In genomic region chr3:4983739-4984510, GRCh38 we compare ENCODE assay signal across 1 cellular context.
TF ChIP-seq lines count a peak whose summit lies in the region.

No MANE protein-coding gene starts in this region.

TF ChIP-seq in K562, 482 proteins besides CTCF, POLR2A, EP300 and RAD21 (continued from another document and continues in another):
- TF ChIP-seq IRF9 (tag; IDR thresholded peaks at IDR 0.05) = no peak
- TF ChIP-seq TAF1 (IDR thresholded peaks at IDR 0.05; ENCODE audit: control insufficient read depth, extremely low read depth, insufficient read depth, low read length, severe bottlenecking) = no peak
- peak in 1 of 3 experiments; percentile 58 for TF ChIP-seq YY1 (IDR thresholded peaks at IDR 0.05; ENCODE audit: borderline replicate concordance in 1 of 3, control insufficient read depth in 1 of 3, extremely low read depth in 1 of 3, insufficient read depth in 3 of 3, insufficient read length in 1 of 3, insufficient replicate concordance in 2 of 3, low read depth in 1 of 3, low read length in 2 of 3)
- TF ChIP-seq ZKSCAN1 (IDR thresholded peaks at IDR 0.05; ENCODE audit: low read depth, low read length) = no peak
- TF ChIP-seq TRIM25 (IDR thresholded peaks at IDR 0.05; ENCODE audit: borderline replicate concordance) = no peak; the same call in 1 of the 2 replicates
- TF ChIP-seq LEF1 (IDR thresholded peaks at IDR 0.05) = no peak
- no peak for TF ChIP-seq ETV5 (CRISPR knock-in tag; IDR thresholded peaks at IDR 0.05; ENCODE audit: low read depth)
- no peak for TF ChIP-seq CHD1 (IDR thresholded peaks at IDR 0.05; ENCODE audit: low read length)
- 0 out of 2 replicates have a peak, but pooled peaks have one; percentile 18 for TF ChIP-seq JUNB (CRISPR knock-in tag; conservative IDR thresholded peaks at IDR 0.05)
- TF ChIP-seq ZNF589 (CRISPR knock-in tag; IDR thresholded peaks at IDR 0.05; ENCODE audit: low read depth) = no peak
- no peak for TF ChIP-seq ZNF197 (CRISPR knock-in tag; IDR thresholded peaks at IDR 0.05; ENCODE audit: low read depth)
- no peak for TF ChIP-seq ZNF778 (CRISPR knock-in tag; IDR thresholded peaks at IDR 0.05)
- TF ChIP-seq NONO (IDR thresholded peaks at IDR 0.05; ENCODE audit: low read depth in 2 of 2, low read length in 1 of 2) = no peak
- TF ChIP-seq ZNF561 (CRISPR knock-in tag; conservative IDR thresholded peaks at IDR 0.05) = no peak
- TF ChIP-seq HINFP (tag; conservative IDR thresholded peaks at IDR 0.05; ENCODE audit: low read depth) = no peak
- peak; percentile 13; the same call in 1 of the 2 replicates for TF ChIP-seq SNIP1 (IDR thresholded peaks at IDR 0.05; ENCODE audit: low read depth)
- peak; percentile 48 for TF ChIP-seq CCNT2 (IDR thresholded peaks at IDR 0.05; ENCODE audit: borderline replicate concordance, extremely low read depth, insufficient read length, low read depth, low read length)
- TF ChIP-seq CTCFL (IDR thresholded peaks at IDR 0.05; ENCODE audit: borderline replicate concordance, insufficient read depth, low read depth, low read length, poor library complexity, severe bottlenecking) = no peak
- no peak for TF ChIP-seq NFYB (IDR thresholded peaks at IDR 0.05; ENCODE audit: extremely low read depth, insufficient read length)
- TF ChIP-seq RBM17 (IDR thresholded peaks at IDR 0.05; ENCODE audit: borderline replicate concordance, low read depth, low read length) = no peak
- no peak for TF ChIP-seq ZNF324 (CRISPR knock-in tag; IDR thresholded peaks at IDR 0.05)
- TF ChIP-seq SP2 (IDR thresholded peaks at IDR 0.05; ENCODE audit: extremely low read depth, low read depth, low read length, poor library complexity, severe bottlenecking) = no peak
- no peak for TF ChIP-seq SMAD1 (IDR thresholded peaks at IDR 0.05; ENCODE audit: low read depth, low read length, partially characterized antibody)
- no peak for TF ChIP-seq TGIF2 (CRISPR knock-in tag; IDR thresholded peaks at IDR 0.05)
- no peak for TF ChIP-seq KAT7 (CRISPR knock-in tag; IDR thresholded peaks at IDR 0.05; ENCODE audit: borderline replicate concordance)
- no peak for TF ChIP-seq CBX8 (IDR thresholded peaks at IDR 0.05; ENCODE audit: borderline replicate concordance, extremely low read depth, low read depth, low read length, poor library complexity, severe bottlenecking)
- TF ChIP-seq FOXP1 (CRISPR knock-in tag; IDR thresholded peaks at IDR 0.05) = no peak
- TF ChIP-seq SRSF7 (optimal IDR thresholded peaks at IDR 0.05; ENCODE audit: low read depth, low read length) = no peak
- no peak for TF ChIP-seq ZKSCAN3 (CRISPR knock-in tag; IDR thresholded peaks at IDR 0.05)
- 0 out of 2 replicates have a peak, but pooled peaks have one; percentile 19 for TF ChIP-seq L3MBTL2 (IDR thresholded peaks at IDR 0.05)
- TF ChIP-seq GABPA (tag; conservative IDR thresholded peaks at IDR 0.05; ENCODE audit: low read depth) = no peak
- TF ChIP-seq FOXJ3 (CRISPR knock-in tag; IDR thresholded peaks at IDR 0.05) = no peak
- no peak for TF ChIP-seq THRB (CRISPR knock-in tag; conservative IDR thresholded peaks at IDR 0.05)
- no peak for TF ChIP-seq CHD4 (IDR thresholded peaks at IDR 0.05; ENCODE audit: insufficient read depth, insufficient replicate concordance, low read depth, low read length, poor library complexity, severe bottlenecking)
- TF ChIP-seq ZNF354B (CRISPR knock-in tag; IDR thresholded peaks at IDR 0.05) = no peak
- TF ChIP-seq ZEB2 (IDR thresholded peaks at IDR 0.05) = no peak
- no peak for TF ChIP-seq RREB1 (CRISPR knock-in tag; IDR thresholded peaks at IDR 0.05)
- TF ChIP-seq SREBF2 (CRISPR knock-in tag; IDR thresholded peaks at IDR 0.05) = no peak
- peak; percentile 71; the same call in 1 of the 2 replicates for TF ChIP-seq HOXB6 (CRISPR knock-in tag; IDR thresholded peaks at IDR 0.05; ENCODE audit: borderline replicate concordance)
- no peak for TF ChIP-seq NCOA1 (IDR thresholded peaks at IDR 0.05; ENCODE audit: low read depth)
- TF ChIP-seq IFI16 (CRISPR knock-in tag; IDR thresholded peaks at IDR 0.05) = no peak
- TF ChIP-seq CREB1 (IDR thresholded peaks at IDR 0.05) = 0 out of 2 replicates have a peak, but pooled peaks have one; percentile 15
- TF ChIP-seq CREB1 (CRISPR knock-in tag; IDR thresholded peaks at IDR 0.05) = peak; percentile 43; the same call in 1 of the 2 replicates
- no peak for TF ChIP-seq KDM1A (IDR thresholded peaks at IDR 0.05)
- no peak for TF ChIP-seq RBM22 (IDR thresholded peaks at IDR 0.05; ENCODE audit: low read depth, low read length, poor library complexity, severe bottlenecking)
- TF ChIP-seq ELK1 (CRISPR knock-in tag; IDR thresholded peaks at IDR 0.05) = no peak
- TF ChIP-seq HNRNPK (IDR thresholded peaks at IDR 0.05; ENCODE audit: low read depth, low read length, poor library complexity, severe bottlenecking) = no peak
- TF ChIP-seq ZNF134 (CRISPR knock-in tag; conservative IDR thresholded peaks at IDR 0.05) = no peak
- peak; percentile 84 for TF ChIP-seq JUND (IDR thresholded peaks at IDR 0.05; ENCODE audit: borderline replicate concordance, low read depth, low read length)
- peak; percentile 76; the same call in 2 of the 3 replicates for TF ChIP-seq JUND (tag; IDR thresholded peaks at IDR 0.05; ENCODE audit: borderline replicate concordance, low read depth, low read length)
- no peak for TF ChIP-seq MYC (IDR thresholded peaks at IDR 0.05; ENCODE audit: low read depth, low read length)
- TF ChIP-seq MYC (CRISPR knock-in tag; IDR thresholded peaks at IDR 0.05; ENCODE audit: borderline replicate concordance, low read depth) = no peak
- no peak for TF ChIP-seq MBD1 (CRISPR knock-in tag; IDR thresholded peaks at IDR 0.05)
- TF ChIP-seq HCFC1 (IDR thresholded peaks at IDR 0.05; ENCODE audit: low read depth, low read length) = no peak
